In the genomic region with DNA sequence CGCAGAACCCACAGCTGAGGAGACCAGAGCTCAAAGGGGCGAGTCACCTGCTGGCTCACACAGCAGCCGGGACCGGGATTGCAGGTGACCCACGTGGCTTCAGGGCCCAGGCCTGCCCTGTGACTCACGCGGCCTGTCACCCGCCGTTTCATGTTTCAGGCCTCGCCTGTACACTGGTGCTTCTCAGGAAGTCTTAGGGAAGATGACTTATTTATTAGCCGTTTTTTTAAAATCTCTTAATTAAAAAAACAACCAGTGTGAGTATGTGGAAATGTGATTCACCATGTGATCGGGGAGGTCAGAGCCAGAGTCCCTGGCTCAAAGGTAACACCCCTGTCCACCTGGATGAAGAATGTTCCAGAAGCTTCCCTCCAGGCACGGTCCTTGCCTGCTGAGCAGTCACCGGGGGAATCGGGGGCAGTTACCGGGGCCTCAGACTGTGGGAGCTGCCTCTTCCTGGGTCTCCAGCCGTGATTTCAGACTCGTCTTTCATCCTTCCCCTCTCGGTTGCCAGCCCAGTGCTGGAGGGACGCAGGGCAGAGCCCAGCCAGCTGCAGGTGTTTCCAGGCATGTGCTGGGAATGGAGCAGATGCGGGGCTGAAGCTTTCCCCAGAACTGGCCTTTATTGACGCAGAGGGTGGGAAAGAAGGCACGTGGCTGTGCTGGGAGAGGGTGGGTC, we compare ENCODE assay signal across 1 cellular context.
TF ChIP-seq lines count a peak whose summit lies in the region.

No MANE protein-coding gene starts in this region.

TF ChIP-seq in K562, 482 proteins besides CTCF, POLR2A, EP300 and RAD21 (continued from another document and continues in another):
- TF ChIP-seq, protein P1, sequence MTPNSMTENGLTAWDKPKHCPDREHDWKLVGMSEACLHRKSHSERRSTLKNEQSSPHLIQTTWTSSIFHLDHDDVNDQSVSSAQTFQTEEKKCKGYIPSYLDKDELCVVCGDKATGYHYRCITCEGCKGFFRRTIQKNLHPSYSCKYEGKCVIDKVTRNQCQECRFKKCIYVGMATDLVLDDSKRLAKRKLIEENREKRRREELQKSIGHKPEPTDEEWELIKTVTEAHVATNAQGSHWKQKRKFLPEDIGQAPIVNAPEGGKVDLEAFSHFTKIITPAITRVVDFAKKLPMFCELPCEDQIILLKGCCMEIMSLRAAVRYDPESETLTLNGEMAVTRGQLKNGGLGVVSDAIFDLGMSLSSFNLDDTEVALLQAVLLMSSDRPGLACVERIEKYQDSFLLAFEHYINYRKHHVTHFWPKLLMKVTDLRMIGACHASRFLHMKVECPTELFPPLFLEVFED (CRISPR knock-in tag; conservative IDR thresholded peaks at IDR 0.05), result no peak
- TF ChIP-seq CREM (IDR thresholded peaks at IDR 0.05; ENCODE audit: low read depth) (peak; percentile 59), ZNF3 (CRISPR knock-in tag; IDR thresholded peaks at IDR 0.05) (no peak), MED1 (CRISPR knock-in tag; IDR thresholded peaks at IDR 0.05; ENCODE audit: borderline replicate concordance) (no peak), MIER1 (IDR thresholded peaks at IDR 0.05; ENCODE audit: low read depth) (no peak), SMAD4 (CRISPR knock-in tag; conservative IDR thresholded peaks at IDR 0.05) (peak; percentile 36; the same call in 1 of the 2 replicates), TEAD1 (CRISPR knock-in tag; IDR thresholded peaks at IDR 0.05) (0 out of 4 replicates have a peak, but pooled peaks of 1 of the 2 experiments have one; percentile 27), ZNF146 (CRISPR knock-in tag; IDR thresholded peaks at IDR 0.05; ENCODE audit: unreplicated experiment) (no peak), SRSF9 (IDR thresholded peaks at IDR 0.05; ENCODE audit: borderline replicate concordance, low read depth, low read length) (no peak), TEAD2 (tag; IDR thresholded peaks at IDR 0.05) (no peak), MAZ (CRISPR knock-in tag; conservative IDR thresholded peaks at IDR 0.05 in 1 of 2, IDR thresholded peaks at IDR 0.05 in 1 of 2) (peak in 1 of 2 experiments; percentile 36; a peak in 1 of 4 replicates), MEIS2 (IDR thresholded peaks at IDR 0.05; ENCODE audit: partially characterized antibody) (no peak), NFIC (IDR thresholded peaks at IDR 0.05) (0 out of 2 replicates have a peak, but pooled peaks have one; percentile 5), ZNF184 (CRISPR knock-in tag; IDR thresholded peaks at IDR 0.05) (no peak), HDAC3 (IDR thresholded peaks at IDR 0.05; ENCODE audit: borderline replicate concordance, partially characterized antibody) (no peak), CCNT2 (IDR thresholded peaks at IDR 0.05; ENCODE audit: borderline replicate concordance, extremely low read depth, insufficient read length, low read depth, low read length) (peak; percentile 71), HMG20B (CRISPR knock-in tag; IDR thresholded peaks at IDR 0.05) (no peak), FOXK2 (conservative IDR thresholded peaks at IDR 0.05 in 1 of 2, IDR thresholded peaks at IDR 0.05 in 1 of 2; ENCODE audit: low read depth in 2 of 2) (peak; percentile 65 to 68; a peak in 3 of 4 replicates), FOXP1 (CRISPR knock-in tag; IDR thresholded peaks at IDR 0.05) (no peak; the same call in 1 of the 2 replicates), ZNF41 (CRISPR knock-in tag; conservative IDR thresholded peaks at IDR 0.05) (no peak), ZNF780A (CRISPR knock-in tag; IDR thresholded peaks at IDR 0.05) (no peak), TBP (optimal IDR thresholded peaks at IDR 0.05; ENCODE audit: low read depth, low read length) (no peak), FOXA3 (CRISPR knock-in tag; conservative IDR thresholded peaks at IDR 0.05 in 1 of 2, IDR thresholded peaks at IDR 0.05 in 1 of 2) (no peak), GTF2A2 (tag; IDR thresholded peaks at IDR 0.05) (no peak), FOXJ2 (tag; IDR thresholded peaks at IDR 0.05) (no peak), GATA2 (CRISPR knock-in tag; IDR thresholded peaks at IDR 0.05) (no peak), YBX1 (IDR thresholded peaks at IDR 0.05) (no peak), SMARCA5 (IDR thresholded peaks at IDR 0.05) (no peak), ZNF253 (CRISPR knock-in tag; conservative IDR thresholded peaks at IDR 0.05) (no peak), ZKSCAN3 (CRISPR knock-in tag; IDR thresholded peaks at IDR 0.05) (no peak), SIN3A (IDR thresholded peaks at IDR 0.05; ENCODE audit: borderline replicate concordance in 2 of 2, control insufficient read depth in 1 of 2, low read depth in 2 of 2, low read length in 2 of 2) (peak; percentile 21 to 76; a peak in 1 of 4 replicates), ELK1 (CRISPR knock-in tag; IDR thresholded peaks at IDR 0.05) (no peak), NR2C2 (CRISPR knock-in tag; IDR thresholded peaks at IDR 0.05) (peak; percentile 59; the same call in 1 of the 2 replicates), NR2C2 (tag; IDR thresholded peaks at IDR 0.05) (no peak; the same call in 1 of the 2 replicates), BRD9 (IDR thresholded peaks at IDR 0.05; ENCODE audit: low read depth, partially characterized antibody) (no peak), BRCA1 (IDR thresholded peaks at IDR 0.05) (no peak), BRCA1 (CRISPR knock-in tag; IDR thresholded peaks at IDR 0.05) (no peak), ZBTB7A (IDR thresholded peaks at IDR 0.05; ENCODE audit: borderline replicate concordance, control insufficient read depth, low read depth, low read length) (no peak; the same call in 1 of the 2 replicates), CEBPG (CRISPR knock-in tag; IDR thresholded peaks at IDR 0.05) (no peak; the same call in 1 of the 2 replicates), CEBPG (tag; conservative IDR thresholded peaks at IDR 0.05 in 1 of 2, IDR thresholded peaks at IDR 0.05 in 1 of 2) (no peak), NR4A1 (CRISPR knock-in tag; IDR thresholded peaks at IDR 0.05) (no peak), NR4A1 (tag; IDR thresholded peaks at IDR 0.05) (no peak), ZNF347 (CRISPR knock-in tag; IDR thresholded peaks at IDR 0.05; ENCODE audit: low read depth) (no peak), MTA3 (IDR thresholded peaks at IDR 0.05; ENCODE audit: borderline replicate concordance) (peak; percentile 32; the same call in 1 of the 2 replicates), NFRKB (IDR thresholded peaks at IDR 0.05; ENCODE audit: low read depth) (no peak), POLR2G (IDR thresholded peaks at IDR 0.05; ENCODE audit: low read depth, low read length) (peak; percentile 8; the same call in 1 of the 2 replicates), SMAD2 (IDR thresholded peaks at IDR 0.05; ENCODE audit: low read depth, low read length) (no peak), SMARCB1 (IDR thresholded peaks at IDR 0.05; ENCODE audit: insufficient read length, low read depth) (no peak), HIVEP1 (CRISPR knock-in tag; IDR thresholded peaks at IDR 0.05) (no peak), MTF1 (CRISPR knock-in tag; IDR thresholded peaks at IDR 0.05; ENCODE audit: borderline replicate concordance) (no peak), MCM2 (IDR thresholded peaks at IDR 0.05; ENCODE audit: low read depth) (no peak)
- TF ChIP-seq, protein P2, sequence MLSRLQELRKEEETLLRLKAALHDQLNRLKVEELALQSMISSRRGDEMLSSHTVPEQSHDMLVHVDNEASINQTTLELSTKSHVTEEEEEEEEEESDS (CRISPR knock-in tag; IDR thresholded peaks at IDR 0.05), result no peak
- TF ChIP-seq, protein P3, sequence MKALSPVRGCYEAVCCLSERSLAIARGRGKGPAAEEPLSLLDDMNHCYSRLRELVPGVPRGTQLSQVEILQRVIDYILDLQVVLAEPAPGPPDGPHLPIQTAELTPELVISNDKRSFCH (CRISPR knock-in tag; IDR thresholded peaks at IDR 0.05), result no peak
- TF ChIP-seq, protein P3 (tag; IDR thresholded peaks at IDR 0.05), result no peak
- TF ChIP-seq, protein P4, sequence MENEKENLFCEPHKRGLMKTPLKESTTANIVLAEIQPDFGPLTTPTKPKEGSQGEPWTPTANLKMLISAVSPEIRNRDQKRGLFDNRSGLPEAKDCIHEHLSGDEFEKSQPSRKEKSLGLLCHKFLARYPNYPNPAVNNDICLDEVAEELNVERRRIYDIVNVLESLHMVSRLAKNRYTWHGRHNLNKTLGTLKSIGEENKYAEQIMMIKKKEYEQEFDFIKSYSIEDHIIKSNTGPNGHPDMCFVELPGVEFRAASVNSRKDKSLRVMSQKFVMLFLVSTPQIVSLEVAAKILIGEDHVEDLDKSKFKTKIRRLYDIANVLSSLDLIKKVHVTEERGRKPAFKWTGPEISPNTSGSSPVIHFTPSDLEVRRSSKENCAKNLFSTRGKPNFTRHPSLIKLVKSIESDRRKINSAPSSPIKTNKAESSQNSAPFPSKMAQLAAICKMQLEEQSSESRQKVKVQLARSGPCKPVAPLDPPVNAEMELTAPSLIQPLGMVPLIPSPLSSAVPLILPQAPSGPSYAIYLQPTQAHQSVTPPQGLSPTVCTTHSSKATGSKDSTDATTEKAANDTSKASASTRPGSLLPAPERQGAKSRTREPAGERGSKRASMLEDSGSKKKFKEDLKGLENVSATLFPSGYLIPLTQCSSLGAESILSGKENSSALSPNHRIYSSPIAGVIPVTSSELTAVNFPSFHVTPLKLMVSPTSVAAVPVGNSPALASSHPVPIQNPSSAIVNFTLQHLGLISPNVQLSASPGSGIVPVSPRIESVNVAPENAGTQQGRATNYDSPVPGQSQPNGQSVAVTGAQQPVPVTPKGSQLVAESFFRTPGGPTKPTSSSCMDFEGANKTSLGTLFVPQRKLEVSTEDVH (IDR thresholded peaks at IDR 0.05; ENCODE audit: low read depth, partially characterized antibody), result no peak
- TF ChIP-seq, protein P5, sequence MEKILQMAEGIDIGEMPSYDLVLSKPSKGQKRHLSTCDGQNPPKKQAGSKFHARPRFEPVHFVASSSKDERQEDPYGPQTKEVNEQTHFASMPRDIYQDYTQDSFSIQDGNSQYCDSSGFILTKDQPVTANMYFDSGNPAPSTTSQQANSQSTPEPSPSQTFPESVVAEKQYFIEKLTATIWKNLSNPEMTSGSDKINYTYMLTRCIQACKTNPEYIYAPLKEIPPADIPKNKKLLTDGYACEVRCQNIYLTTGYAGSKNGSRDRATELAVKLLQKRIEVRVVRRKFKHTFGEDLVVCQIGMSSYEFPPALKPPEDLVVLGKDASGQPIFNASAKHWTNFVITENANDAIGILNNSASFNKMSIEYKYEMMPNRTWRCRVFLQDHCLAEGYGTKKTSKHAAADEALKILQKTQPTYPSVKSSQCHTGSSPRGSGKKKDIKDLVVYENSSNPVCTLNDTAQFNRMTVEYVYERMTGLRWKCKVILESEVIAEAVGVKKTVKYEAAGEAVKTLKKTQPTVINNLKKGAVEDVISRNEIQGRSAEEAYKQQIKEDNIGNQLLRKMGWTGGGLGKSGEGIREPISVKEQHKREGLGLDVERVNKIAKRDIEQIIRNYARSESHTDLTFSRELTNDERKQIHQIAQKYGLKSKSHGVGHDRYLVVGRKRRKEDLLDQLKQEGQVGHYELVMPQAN (IDR thresholded peaks at IDR 0.05; ENCODE audit: borderline replicate concordance), result peak; percentile 76; the same call in 1 of the 2 replicates
- TF ChIP-seq, protein P6, sequence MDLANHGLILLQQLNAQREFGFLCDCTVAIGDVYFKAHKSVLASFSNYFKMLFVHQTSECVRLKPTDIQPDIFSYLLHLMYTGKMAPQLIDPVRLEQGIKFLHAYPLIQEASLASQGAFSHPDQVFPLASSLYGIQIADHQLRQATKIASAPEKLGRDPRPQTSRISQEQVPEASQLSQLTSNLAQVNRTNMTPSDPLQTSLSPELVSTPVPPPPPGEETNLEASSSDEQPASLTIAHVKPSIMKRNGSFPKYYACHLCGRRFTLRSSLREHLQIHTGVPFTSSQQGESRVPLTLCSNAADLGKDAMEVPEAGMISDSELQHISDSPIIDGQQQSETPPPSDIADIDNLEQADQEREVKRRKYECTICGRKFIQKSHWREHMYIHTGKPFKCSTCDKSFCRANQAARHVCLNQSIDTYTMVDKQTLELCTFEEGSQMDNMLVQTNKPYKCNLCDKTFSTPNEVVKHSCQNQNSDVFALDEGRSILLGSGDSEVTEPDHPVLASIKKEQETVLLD (IDR thresholded peaks at IDR 0.05), result no peak
